Comparison of ENCODE assay signal across 8 cellular contexts in genomic region chr9:39463696-39464095, GRCh38.
DNase-seq lines count a peak whose midpoint lies in the region; ATAC-seq and TF ChIP-seq lines count a peak whose summit lies in the region.
"Not testable (repeated sequence)": the region's sequence is repeated elsewhere in the genome, so short reads cannot be mapped to it uniquely, and the experiment has no call there.

No MANE protein-coding gene starts in this region.

- not testable (repeated sequence) for H3K4me1 Mint-ChIP-seq in Caco-2 (ENCODE audit: low read depth, unreplicated experiment); activated naive CD8-positive, alpha-beta T cell treated with anti-CD3 and anti-CD28 coated beads for 36 hours; stimulated activated naive B cell treated with anti-CD40 and anti-IgM and Interleukin-4, amounts not matched to agents 10 μg/mL and 1 μg/mL and 100 μg/mL, for 72 hours

- peak overlapping the region; percentile 76 for H3K4me3 Mint-ChIP-seq in Caco-2 (ENCODE audit: unreplicated experiment)
- peak overlapping the region; percentile 89 for H3K4me3 Mint-ChIP-seq in activated naive CD8-positive, alpha-beta T cell treated with anti-CD3 and anti-CD28 coated beads for 36 hours
- peak overlapping the region; percentile 85 to 98 for H3K4me3 Mint-ChIP-seq in stimulated activated naive B cell treated with anti-CD40 and anti-IgM and Interleukin-4, amounts not matched to agents 10 μg/mL and 1 μg/mL and 100 μg/mL, for 72 hours

- H3K9me3 Mint-ChIP-seq in Caco-2 (ENCODE audit: unreplicated experiment), result peaks cover 12% of the 10 kb centered on the region
- H3K9me3 Mint-ChIP-seq in activated naive CD8-positive, alpha-beta T cell treated with anti-CD3 and anti-CD28 coated beads for 36 hours; stimulated activated naive B cell treated with anti-CD40 and anti-IgM and Interleukin-4, amounts not matched to agents 10 μg/mL and 1 μg/mL and 100 μg/mL, for 72 hours: not testable (repeated sequence)

- peak overlapping the region; percentile 32 for H3K4me3 ChIP-seq in Caco-2 (ENCODE audit: low read depth, low read length)
- peak overlapping the region; percentile 28 for H3K4me3 ChIP-seq in NT2/D1 (ENCODE audit: insufficient read length, low read depth)
- peak overlapping the region; percentile 56 for H3K4me3 ChIP-seq in fibroblast of villous mesenchyme (ENCODE audit: low read depth, low read length)
- not testable (repeated sequence) for H3K4me3 ChIP-seq in mucosa of descending colon

- not testable (repeated sequence) for H3K9me3 ChIP-seq in Caco-2; NT2/D1 (ENCODE audit: insufficient read depth, low read length); mucosa of descending colon

- ATAC-seq in GM19468 (IDR thresholded peaks at IDR 0.05; ENCODE audit: extremely low read depth, unreplicated experiment), result peak; percentile 26
- peak; percentile 26 for ATAC-seq in HG03139 (IDR thresholded peaks at IDR 0.05; ENCODE audit: unreplicated experiment)
- ATAC-seq in mucosa of descending colon, result peak; percentile 38
- ATAC-seq in stimulated activated naive B cell treated with anti-CD40 and anti-IgM and Interleukin-4, amounts not matched to agents 10 μg/mL and 1 μg/mL and 100 μg/mL, for 72 hours (replicated peaks), result peak; percentile 13 to 17

- not testable (repeated sequence) for H3K27me3 Mint-ChIP-seq in Caco-2 (ENCODE audit: insufficient read depth, unreplicated experiment); activated naive CD8-positive, alpha-beta T cell treated with anti-CD3 and anti-CD28 coated beads for 36 hours; stimulated activated naive B cell treated with anti-CD40 and anti-IgM and Interleukin-4, amounts not matched to agents 10 μg/mL and 1 μg/mL and 100 μg/mL, for 72 hours

- not testable (repeated sequence) for H3K27me3 ChIP-seq in Caco-2 (replicated peaks; ENCODE audit: control insufficient read depth, insufficient read depth, low read length); NT2/D1 (ENCODE audit: insufficient read depth, insufficient read length)

- H3K36me3 Mint-ChIP-seq in Caco-2 (ENCODE audit: insufficient read depth, unreplicated experiment); activated naive CD8-positive, alpha-beta T cell treated with anti-CD3 and anti-CD28 coated beads for 36 hours; stimulated activated naive B cell treated with anti-CD40 and anti-IgM and Interleukin-4, amounts not matched to agents 10 μg/mL and 1 μg/mL and 100 μg/mL, for 72 hours: not testable (repeated sequence)

- not testable (repeated sequence) for H3K4me1 ChIP-seq in Caco-2; NT2/D1 (ENCODE audit: insufficient read depth, insufficient read length); mucosa of descending colon (ENCODE audit: low read depth)

- not testable (repeated sequence) for TF ChIP-seq CTCF in Caco-2 (IDR thresholded peaks at IDR 0.05; ENCODE audit: insufficient read depth in 1 of 2, low read depth in 1 of 2, low read length in 1 of 2, severe bottlenecking in 1 of 2, unreplicated experiment in 1 of 2); fibroblast of villous mesenchyme (IDR thresholded peaks at IDR 0.05; ENCODE audit: insufficient read depth, low read depth, low read length); mucosa of descending colon (IDR thresholded peaks at IDR 0.05)

- POLR2A ChIA-PET in Caco-2 (lab: Charles Lee), result not testable (repeated sequence)

- CTCF ChIA-PET in Caco-2 (lab: Charles Lee), result not testable (repeated sequence)

- intact Hi-C loops in Caco-2 (cut with micrococcal nuclease; ENCODE audit: unreplicated experiment); mucosa of descending colon (cut with DNase I, micrococcal nuclease): not testable (repeated sequence)

- not testable (repeated sequence) for H3K36me3 ChIP-seq in Caco-2 (ENCODE audit: control insufficient read depth, insufficient read depth, low read length); NT2/D1 (ENCODE audit: insufficient read depth, insufficient read length, low read length); mucosa of descending colon (ENCODE audit: low read depth)

- H3K9ac ChIP-seq in NT2/D1 (ENCODE audit: insufficient read length, low read depth), result not testable (repeated sequence)

- not testable (repeated sequence) for H3K27ac Mint-ChIP-seq in Caco-2 (ENCODE audit: unreplicated experiment); stimulated activated naive B cell treated with anti-CD40 and anti-IgM and Interleukin-4, amounts not matched to agents 10 μg/mL and 1 μg/mL and 100 μg/mL, for 72 hours
- H3K27ac Mint-ChIP-seq in activated naive CD8-positive, alpha-beta T cell treated with anti-CD3 and anti-CD28 coated beads for 36 hours, result peak overlapping the region; percentile 58

- not testable (repeated sequence) for DNase-seq in Caco-2; NT2/D1 (ENCODE audit: low read depth, low spot score); activated naive CD8-positive, alpha-beta T cell treated with anti-CD3 and anti-CD28 coated beads for 36 hours; fibroblast of villous mesenchyme (ENCODE audit: low read depth); stimulated activated naive B cell treated with anti-CD40 and anti-IgM and Interleukin-4, amounts not matched to agents 10 μg/mL and 1 μg/mL and 100 μg/mL, for 72 hours
- DNase-seq in mucosa of descending colon, result peak in 1 of 3 donors; percentile 1

- not testable (repeated sequence) for BruUV-seq in Caco-2 (replicated peaks; lab: Mats Ljungman, UMichigan)
